15 cellular contexts compared by ENCODE assay signal in the genomic region with DNA sequence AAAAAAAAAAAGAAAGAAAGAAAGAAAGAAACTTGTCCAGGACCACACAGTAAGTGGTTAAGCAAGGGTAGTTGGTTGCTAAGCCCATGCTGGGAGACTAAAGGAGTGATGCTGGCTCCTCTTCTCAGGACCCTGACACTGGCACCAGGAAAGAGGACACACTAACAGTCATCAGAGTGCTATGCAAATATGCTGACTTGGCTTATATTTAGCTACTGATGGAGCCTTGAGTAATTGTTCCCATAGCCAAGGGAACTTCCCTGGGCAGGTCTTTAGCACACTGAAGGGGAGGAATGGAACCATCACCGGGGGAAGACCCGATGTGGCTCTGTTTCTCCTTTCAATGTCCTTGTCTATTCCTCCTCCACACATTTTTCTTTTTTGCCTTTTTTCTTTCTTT. TPM values are rescaled to one million over a fixed set of nuclear protein-coding genes. Genes with fewer than 3 reads are reported as not detected.
DNase-seq lines count a peak whose midpoint lies in the region; ATAC-seq and TF ChIP-seq lines count a peak whose summit lies in the region.
"Had no signal": no experiment of that assay in that cellular context is flagged by ENCODE, and none has a peak within 500 bp of the region (broad histone marks: within the 10 kb centered on the region; RNA-seq: fewer than 3 reads in every experiment).

No MANE protein-coding gene starts in this region.

- DNase-seq in activated naive CD4-positive, alpha-beta T cell treated with anti-CD3 and anti-CD28 coated beads for 36 hours, result peak; percentile 13
- DNase-seq in activated naive CD4-positive, alpha-beta T cell (lab: John Stamatoyannopoulos, UW), result no peak
- DNase-seq in mammary epithelial cell (no peak), smooth muscle cell (lab: John Stamatoyannopoulos, UW; ENCODE audit: unreplicated experiment) (no peak), T-cell (no peak), thyroid gland (no peak)
- DNase-seq: ACHN; activated CD4-positive, alpha-beta T cell treated with anti-CD3 and anti-CD28 coated beads, Interleukin-2, amount 50 U/mL, for 4 hours; GF-D8; NCI-H1105 treated with DMSO at 0.1 percent for 48 hours; NCI-H2227 treated with DMSO at 0.1 percent for 48 hours had no signal

- H3K4me3 Mint-ChIP-seq in activated naive CD4-positive, alpha-beta T cell treated with anti-CD3 and anti-CD28 coated beads for 36 hours, result no peak overlapping the region
- no peak overlapping the region for H3K4me3 Mint-ChIP-seq in T-cell
- H3K4me3 Mint-ChIP-seq: activated T-helper 1 cell treated with anti-CD3 and anti-CD28 coated beads, Interleukin-12 subunit alpha, Interleukin-12 subunit beta, Interleukin-2, Interleukin-4 antibody, amounts not matched to agents 30 ng/mL and 10 ng/mL and 1 ng/mL, durations not matched to agents 14 hours and 24 hours and 36 hours had no signal

- H3K4me2 ChIP-seq in mammary epithelial cell (ENCODE audit: insufficient read depth, low read depth, low read length), result peak overlapping the region; percentile 5
- no peak overlapping the region for H3K4me2 ChIP-seq in smooth muscle cell
- H3K4me2 ChIP-seq: hepatocyte had no signal

- in situ Hi-C loops in mammary epithelial cell (cut with MboI; ENCODE audit: low sequenced_read_pairs in 2 of 2), result no loop called here

- no peaks in the 10 kb centered on the region for H3K36me3 Mint-ChIP-seq in activated naive CD4-positive, alpha-beta T cell treated with anti-CD3 and anti-CD28 coated beads for 36 hours (ENCODE audit: low read depth)
- no peaks in the 10 kb centered on the region for H3K36me3 Mint-ChIP-seq in T-cell

- H3K27me3 Mint-ChIP-seq in activated naive CD4-positive, alpha-beta T cell treated with anti-CD3 and anti-CD28 coated beads for 36 hours (ENCODE audit: low read depth), result peaks cover 2% of the 10 kb centered on the region
- H3K27me3 Mint-ChIP-seq in T-cell, result peaks cover 12 to 13% of the 10 kb centered on the region in 2 donors

- no peak for TF ChIP-seq POLR2A in thyroid gland (IDR thresholded peaks at IDR 0.05)

- CTCF ChIA-PET in activated naive CD4-positive, alpha-beta T cell treated with anti-CD3 and anti-CD28 coated beads for 36 hours (lab: Charles Lee), result no interaction called here
- CTCF ChIA-PET in mammary epithelial cell (lab: Charles Lee; ENCODE audit: low non-redundant PET), result no interaction called here
- CTCF ChIA-PET in T-cell (lab: Charles Lee), result interaction anchor here (0.6 to 1.0 kb wide), 3 partner anchors 242 to 1330 kb away, joined by 3 read pairs; no protein-coding TSS in a partner anchor

- H3K27me3 ChIP-seq in mammary epithelial cell (ENCODE audit: insufficient read depth, low read length) (no peaks in the 10 kb centered on the region), smooth muscle cell (ENCODE audit: low read depth) (no peaks in the 10 kb centered on the region), thyroid gland (no peaks in the 10 kb centered on the region)
- H3K27me3 ChIP-seq: hepatocyte had no signal

- ATAC-seq in HG02885 (IDR thresholded peaks at IDR 0.05; ENCODE audit: poor library complexity, unreplicated experiment), result peak; percentile 51
- no peak for ATAC-seq in T-cell (replicated peaks in 1 of 4)
- no peak for ATAC-seq in HG03135 (IDR thresholded peaks at IDR 0.05; ENCODE audit: unreplicated experiment)

- H3K9ac ChIP-seq in mammary epithelial cell (ENCODE audit: insufficient read depth, low read length) (no peak overlapping the region), smooth muscle cell (ENCODE audit: low read depth) (no peak overlapping the region)

- H3K27ac ChIP-seq in mammary epithelial cell (ENCODE audit: insufficient read depth, low read depth, low read length) (no peak overlapping the region), smooth muscle cell (ENCODE audit: low read depth) (peak overlapping the region; percentile 72), thyroid gland (no peak overlapping the region)
- H3K27ac ChIP-seq: hepatocyte had no signal

- H2AFZ ChIP-seq in mammary epithelial cell (ENCODE audit: low read depth, low read length), result no peak overlapping the region
- no peak overlapping the region for H2AFZ ChIP-seq in smooth muscle cell (ENCODE audit: low read depth)
- H2AFZ ChIP-seq: hepatocyte had no signal

- no peak overlapping the region for H3K27ac Mint-ChIP-seq in activated naive CD4-positive, alpha-beta T cell treated with anti-CD3 and anti-CD28 coated beads for 36 hours
- H3K27ac Mint-ChIP-seq in T-cell, result no peak overlapping the region
- H3K27ac Mint-ChIP-seq: activated T-helper 1 cell treated with anti-CD3 and anti-CD28 coated beads, Interleukin-12 subunit alpha, Interleukin-12 subunit beta, Interleukin-2, Interleukin-4 antibody, amounts not matched to agents 30 ng/mL and 10 ng/mL and 1 ng/mL, durations not matched to agents 14 hours and 24 hours and 36 hours had no signal

- H4K20me1 ChIP-seq in mammary epithelial cell (ENCODE audit: insufficient read depth, low read length) (no peaks in the 10 kb centered on the region), smooth muscle cell (ENCODE audit: low read depth) (no peaks in the 10 kb centered on the region)

- no peaks in the 10 kb centered on the region for H3K9me3 Mint-ChIP-seq in activated naive CD4-positive, alpha-beta T cell treated with anti-CD3 and anti-CD28 coated beads for 36 hours
- no peaks in the 10 kb centered on the region for H3K9me3 Mint-ChIP-seq in T-cell
- H3K9me3 Mint-ChIP-seq: activated T-helper 1 cell treated with anti-CD3 and anti-CD28 coated beads, Interleukin-12 subunit alpha, Interleukin-12 subunit beta, Interleukin-2, Interleukin-4 antibody, amounts not matched to agents 30 ng/mL and 10 ng/mL and 1 ng/mL, durations not matched to agents 14 hours and 24 hours and 36 hours had no signal

- dilution Hi-C loops in mammary epithelial cell (cut with HindIII; ENCODE audit: low sequenced_read_pairs), result no loop called here

- POLR2A ChIA-PET in T-cell (lab: Charles Lee), result no interaction called here

- H3K79me2 ChIP-seq in mammary epithelial cell (ENCODE audit: insufficient read depth, low read length), result peaks cover 86% of the 10 kb centered on the region
- no peaks in the 10 kb centered on the region for H3K79me2 ChIP-seq in smooth muscle cell (ENCODE audit: low read depth)
- H3K79me2 ChIP-seq: hepatocyte had no signal

- H3K4me1 Mint-ChIP-seq in activated naive CD4-positive, alpha-beta T cell treated with anti-CD3 and anti-CD28 coated beads for 36 hours (ENCODE audit: low read depth), result peaks cover 5% of the 10 kb centered on the region
- H3K4me1 Mint-ChIP-seq in T-cell, result peaks cover 5 to 11% (median 5%) of the 10 kb centered on the region in 3 donors

- H3K9me3 ChIP-seq in mammary epithelial cell (replicated peaks; ENCODE audit: insufficient read depth, low read length), result no peaks in the 10 kb centered on the region
- H3K9me3 ChIP-seq in smooth muscle cell (replicated peaks; ENCODE audit: low read depth), result no peaks in the 10 kb centered on the region
- H3K9me3 ChIP-seq in thyroid gland, result no peaks in the 10 kb centered on the region

- no peak overlapping the region for H3K4me3 ChIP-seq in mammary epithelial cell (replicated peaks in 1 of 3; ENCODE audit: insufficient read depth in 1 of 3, low read depth in 2 of 3, low read length in 3 of 3)
- no peak overlapping the region for H3K4me3 ChIP-seq in smooth muscle cell
- H3K4me3 ChIP-seq in thyroid gland (replicated peaks in 1 of 3), result no peak overlapping the region
- H3K4me3 ChIP-seq: hepatocyte had no signal

- H3K4me1 ChIP-seq in mammary epithelial cell (ENCODE audit: insufficient read depth, low read length) (peaks cover 65% of the 10 kb centered on the region), smooth muscle cell (ENCODE audit: low read depth) (no peaks in the 10 kb centered on the region), thyroid gland (peaks cover 5 to 9% of the 10 kb centered on the region in 2 donors)

- TF ChIP-seq CTCF in mammary epithelial cell (conservative IDR thresholded peaks at IDR 0.05 in 1 of 2, IDR thresholded peaks at IDR 0.05 in 1 of 2; ENCODE audit: extremely low read depth in 1 of 2, insufficient read depth in 1 of 2, low read depth in 1 of 2, low read length in 2 of 2), result no peak
- TF ChIP-seq CTCF in smooth muscle cell (IDR thresholded peaks at IDR 0.05; ENCODE audit: borderline replicate concordance, insufficient read depth, poor library complexity, severe bottlenecking), result no peak
- TF ChIP-seq CTCF in thyroid gland (IDR thresholded peaks at IDR 0.05), result no peak

- peaks cover 33% of the 10 kb centered on the region for H3K36me3 ChIP-seq in mammary epithelial cell (ENCODE audit: insufficient read depth, low read length)
- H3K36me3 ChIP-seq in smooth muscle cell (ENCODE audit: low read depth), result no peaks in the 10 kb centered on the region
- H3K36me3 ChIP-seq in thyroid gland, result no peaks in the 10 kb centered on the region

- BruUV-seq in mammary epithelial cell (replicated peaks; lab: Mats Ljungman, UMichigan), result no TSS peak

- H3F3A ChIP-seq in smooth muscle cell (ENCODE audit: low read depth), result peaks cover 11% of the 10 kb centered on the region

- WGBS in mammary epithelial cell (ENCODE audit: low coverage, missing lambda C conversion rate), result 25% methylated on average over 2 of the region's 2 CpGs
- WGBS in smooth muscle cell (ENCODE audit: low lambda C conversion rate), result 90% methylated on average over 2 of the region's 2 CpGs
- 81 to 88% methylated on average over 2 of the region's 2 CpGs for WGBS in thyroid gland, 2 donors

- intact Hi-C loops in activated naive CD4-positive, alpha-beta T cell treated with anti-CD3 and anti-CD28 coated beads for 36 hours (cut with micrococcal nuclease), result no loop called here
- intact Hi-C loops in mammary epithelial cell (cut with micrococcal nuclease), result no loop called here
- intact Hi-C loops in thyroid gland (cut with DNase I), result no loop called here

RNA-seq across cellular contexts. Expression of a gene that starts 6.3 kb away (rescaled TPM):
- total RNA-seq in activated naive CD4-positive, alpha-beta T cell treated with anti-CD3 and anti-CD28 coated beads for 36 hours, result not detected
- total RNA-seq in mammary epithelial cell (100 to 1,000 TPM in 1 of 2 donors, 10 to 100 TPM in 1; 53.3 to 224 TPM), smooth muscle cell (6.4 and 6.7 TPM in 2 replicates), T-cell (not detected), thyroid gland (not detected)
- polyA plus RNA-seq in mammary epithelial cell (124 TPM), smooth muscle cell (6.8 and 15.6 TPM in 2 replicates)
- polyA minus RNA-seq in mammary epithelial cell, result 126 TPM
- total RNA-seq: activated T-helper 1 cell treated with anti-CD3 and anti-CD28 coated beads, Interleukin-12 subunit alpha, Interleukin-12 subunit beta, Interleukin-2, Interleukin-4 antibody, amounts not matched to agents 30 ng/mL and 10 ng/mL and 1 ng/mL, durations not matched to agents 14 hours and 24 hours and 36 hours; hepatocyte had no signal

RNA-seq across cellular contexts. Expression of a gene that starts 43.7 kb away (rescaled TPM):
- total RNA-seq in activated naive CD4-positive, alpha-beta T cell treated with anti-CD3 and anti-CD28 coated beads for 36 hours, result 1 to 10 TPM; 2.5 to 2.7 TPM
- 1 to 10 TPM in 1 of 2 donors, under 1 TPM in 1; 0.42 to 1.7 TPM for total RNA-seq in mammary epithelial cell
- polyA plus RNA-seq in mammary epithelial cell, result 0.19 TPM
- not detected for polyA minus RNA-seq in mammary epithelial cell
- 2.7 and 4.8 TPM in 2 replicates for total RNA-seq in smooth muscle cell
- 2.1 and 2.9 TPM in 2 replicates for polyA plus RNA-seq in smooth muscle cell
- 1 to 10 TPM; 2.1 to 5.9 (median 3.2) TPM for total RNA-seq in T-cell
- 10 to 100 TPM in 3 of 4 donors, 1 to 10 TPM in 1; 9.7 to 18.0 (median 12.4) TPM for total RNA-seq in thyroid gland

Comparison
In these comparisons a context has a peak if more than half of its experiments do, and no peak if none do; other contexts are left out.
1. CTCF ChIA-PET loops: an anchor here in T-cell (0.6 to 1.0 kb wide); none called in activated naive CD4-positive, alpha-beta T cell treated with anti-CD3 and anti-CD28 coated beads for 36 hours and mammary epithelial cell.